In the genomic region with DNA sequence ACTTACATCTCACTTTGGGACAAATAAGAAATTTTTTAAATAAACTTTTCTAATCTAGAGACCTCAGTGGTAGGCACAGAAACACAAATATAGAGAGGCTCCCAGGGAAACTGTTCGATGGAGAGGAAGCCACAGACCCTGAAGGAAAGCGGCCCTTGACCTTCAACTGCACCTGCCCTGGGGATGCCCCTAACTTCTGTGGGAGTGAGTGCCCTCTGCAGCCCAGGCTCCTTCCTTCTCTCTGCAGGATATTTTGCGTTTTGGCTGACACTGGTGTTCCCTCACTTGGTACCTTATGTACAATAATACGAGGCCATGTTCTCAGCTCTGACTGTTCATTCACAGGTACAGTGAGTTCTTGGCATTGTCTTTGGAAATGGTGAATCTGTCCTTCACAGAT, we compare ENCODE assay signal across 2 cellular contexts.
TF ChIP-seq lines count a peak whose summit lies in the region.

No MANE protein-coding gene starts in this region.

TF ChIP-seq in A549, 52 proteins besides CTCF, POLR2A, EP300 and RAD21 (continued from another document):
- TF ChIP-seq HDAC2 (IDR thresholded peaks at IDR 0.05), result no peak
- TF ChIP-seq JUN (IDR thresholded peaks at IDR 0.05), result no peak
- TF ChIP-seq EHF (CRISPR knock-in tag; IDR thresholded peaks at IDR 0.05), result no peak
- no peak for TF ChIP-seq ZC3H11A (IDR thresholded peaks at IDR 0.05)
- no peak for TF ChIP-seq NFE2L2 (conservative IDR thresholded peaks at IDR 0.05; ENCODE audit: low read length)
- TF ChIP-seq NR3C1 (IDR thresholded peaks at IDR 0.05), result no peak
- TF ChIP-seq RARB (CRISPR knock-in tag; IDR thresholded peaks at IDR 0.05), result no peak
- no peak for TF ChIP-seq EHMT2 (IDR thresholded peaks at IDR 0.05; ENCODE audit: low read depth)
- TF ChIP-seq, protein P1, sequence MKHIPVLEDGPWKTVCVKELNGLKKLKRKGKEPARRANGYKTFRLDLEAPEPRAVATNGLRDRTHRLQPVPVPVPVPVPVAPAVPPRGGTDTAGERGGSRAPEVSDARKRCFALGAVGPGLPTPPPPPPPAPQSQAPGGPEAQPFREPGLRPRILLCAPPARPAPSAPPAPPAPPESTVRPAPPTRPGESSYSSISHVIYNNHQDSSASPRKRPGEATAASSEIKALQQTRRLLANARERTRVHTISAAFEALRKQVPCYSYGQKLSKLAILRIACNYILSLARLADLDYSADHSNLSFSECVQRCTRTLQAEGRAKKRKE (CRISPR knock-in tag; IDR thresholded peaks at IDR 0.05; ENCODE audit: low read depth), result no peak
- TF ChIP-seq CBX8 (IDR thresholded peaks at IDR 0.05), result no peak

TF ChIP-seq in GM12878, 131 proteins besides CTCF, POLR2A, EP300 and RAD21 (continued from another document):
- TF ChIP-seq IKZF1 (conservative IDR thresholded peaks at IDR 0.05) (no peak), SUZ12 (IDR thresholded peaks at IDR 0.05; ENCODE audit: unreplicated experiment) (no peak), ESRRA (IDR thresholded peaks at IDR 0.05; ENCODE audit: low read length) (no peak)
